22 cellular contexts compared by ENCODE assay signal in the genomic region with DNA sequence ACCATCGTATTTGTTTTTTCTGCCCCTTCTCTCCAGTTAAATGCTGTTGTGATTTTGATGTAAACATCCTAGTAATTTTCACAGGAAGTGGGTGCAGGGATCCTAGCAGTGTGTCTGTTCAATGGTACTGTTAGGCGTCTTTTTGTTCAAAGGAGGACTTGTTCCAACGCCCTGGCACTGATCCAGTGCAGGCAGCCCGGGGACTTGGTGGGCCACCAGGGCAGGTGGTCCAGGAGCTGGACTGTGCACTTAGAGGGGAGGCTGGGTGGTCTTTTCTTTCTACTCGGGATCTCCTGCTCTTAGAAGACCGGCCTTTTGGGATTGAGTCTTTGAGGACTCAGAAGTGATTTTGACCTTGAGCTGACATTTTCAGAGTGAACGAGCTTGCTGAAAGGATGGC. TPM values are rescaled to one million over a fixed set of nuclear protein-coding genes. Genes with fewer than 3 reads are reported as not detected.
"Had no signal": no experiment of that assay in that cellular context is flagged by ENCODE, and none has a peak within 500 bp of the region (broad histone marks: within the 10 kb centered on the region; RNA-seq: fewer than 3 reads in every experiment).

No MANE protein-coding gene starts in this region.

- H3K27ac ChIP-seq: brain microvascular endothelial cell, prostate gland, right lobe of liver had no signal

- H3K27ac Mint-ChIP-seq: activated B cell treated with CpG ODN at 0.5 μM for 24 hours; activated CD4-positive, alpha-beta T cell treated with anti-CD3 and anti-CD28 coated beads, Interleukin-2, amount 10 ng/mL, durations not matched to agents 7 days and 5 days; activated naive CD8-positive, alpha-beta T cell; activated T-cell treated with anti-CD3 and anti-CD28 coated beads, Interleukin-2, amount 50 U/mL, for 24 hours; dendritic cell treated with granulocyte-macrophage colony-stimulating factor and Interleukin-4, amounts not matched to agents 40 ng/mL and 50 ng/mL, for 4 days; immature natural killer cell; nephron; stimulated activated memory B cell treated with anti-CD40 and anti-IgM and Interleukin-4, amounts not matched to agents 10 μg/mL and 1 μg/mL and 100 μg/mL, for 72 hours had no signal

- H3K4me3 ChIP-seq: prostate gland, right lobe of liver, spleen had no signal

- H3K4me1 ChIP-seq: prostate gland, spleen had no signal

- ATAC-seq: right lobe of liver; stimulated activated memory B cell treated with anti-CD40 and anti-IgM and Interleukin-4, amounts not matched to agents 10 μg/mL and 1 μg/mL and 100 μg/mL, for 72 hours had no signal

- H3K9me3 Mint-ChIP-seq: activated B cell treated with CpG ODN at 0.5 μM for 24 hours; activated CD4-positive, alpha-beta T cell treated with anti-CD3 and anti-CD28 coated beads, Interleukin-2, amount 10 ng/mL, durations not matched to agents 7 days and 5 days; activated T-cell treated with anti-CD3 and anti-CD28 coated beads, Interleukin-2, amount 50 U/mL, for 24 hours; dendritic cell treated with granulocyte-macrophage colony-stimulating factor and Interleukin-4, amounts not matched to agents 40 ng/mL and 50 ng/mL, for 4 days; immature natural killer cell; nephron had no signal

- H3K4me3 Mint-ChIP-seq: activated B cell treated with CpG ODN at 0.5 μM for 24 hours; activated CD4-positive, alpha-beta T cell treated with anti-CD3 and anti-CD28 coated beads, Interleukin-2, amount 10 ng/mL, durations not matched to agents 7 days and 5 days; activated naive CD8-positive, alpha-beta T cell; activated T-cell treated with anti-CD3 and anti-CD28 coated beads, Interleukin-2, amount 50 U/mL, for 24 hours; dendritic cell treated with granulocyte-macrophage colony-stimulating factor and Interleukin-4, amounts not matched to agents 40 ng/mL and 50 ng/mL, for 4 days; immature natural killer cell; nephron; stimulated activated memory B cell treated with anti-CD40 and anti-IgM and Interleukin-4, amounts not matched to agents 10 μg/mL and 1 μg/mL and 100 μg/mL, for 72 hours had no signal

- H3K27me3 ChIP-seq: brain microvascular endothelial cell, right lobe of liver had no signal

- H3K4me1 Mint-ChIP-seq: activated B cell treated with CpG ODN at 0.5 μM for 24 hours; immature natural killer cell; nephron; stimulated activated memory B cell treated with anti-CD40 and anti-IgM and Interleukin-4, amounts not matched to agents 10 μg/mL and 1 μg/mL and 100 μg/mL, for 72 hours had no signal

- H3K9me3 ChIP-seq: prostate gland, right lobe of liver, spleen had no signal

- H3K27me3 Mint-ChIP-seq: activated naive CD8-positive, alpha-beta T cell; activated T-cell treated with anti-CD3 and anti-CD28 coated beads, Interleukin-2, amount 50 U/mL, for 24 hours had no signal

- DNase-seq: activated B cell treated with CpG ODN at 0.5 μM for 24 hours; activated CD4-positive, alpha-beta T cell treated with anti-CD3 and anti-CD28 coated beads, Interleukin-2, amount 10 ng/mL, durations not matched to agents 7 days and 5 days; activated effector memory CD4-positive, alpha-beta T cell treated with anti-CD3 and anti-CD28 coated beads, Interleukin-2, amount 50 U/mL, for 16 hours; activated T-cell treated with anti-CD3 and anti-CD28 coated beads, Interleukin-2, amount 50 U/mL, for 24 hours; brain microvascular endothelial cell; cerebellar nuclear complex; glutamatergic neuron; immature natural killer cell; mammary epithelial cell; occipital lobe; right lobe of liver; spleen; stimulated activated CD4-positive, alpha-beta T cell treated with anti-CD3 and anti-CD28 coated beads, Interleukin-1b, Interleukin-23, amount 100 ng/mL, for 48 hours; trophoblast cell had no signal

- H3K36me3 ChIP-seq: brain microvascular endothelial cell, prostate gland, right lobe of liver, spleen had no signal

- H3K36me3 Mint-ChIP-seq: activated naive CD8-positive, alpha-beta T cell; immature natural killer cell; stimulated activated memory B cell treated with anti-CD40 and anti-IgM and Interleukin-4, amounts not matched to agents 10 μg/mL and 1 μg/mL and 100 μg/mL, for 72 hours had no signal

RNA-seq across cellular contexts. Expression of a gene that starts 41.1 kb away (rescaled TPM):
- total RNA-seq: activated B cell treated with CpG ODN at 0.5 μM for 24 hours; activated CD4-positive, alpha-beta T cell treated with anti-CD3 and anti-CD28 coated beads, Interleukin-2, amount 10 ng/mL, durations not matched to agents 7 days and 5 days; activated CD8-positive, alpha-beta memory T cell treated with anti-CD3 and anti-CD28 coated beads for 36 hours; mammary epithelial cell; right lobe of liver; spleen; subcutaneous adipose tissue had no signal
- polyA plus RNA-seq: esophagus, immature natural killer cell, mammary epithelial cell had no signal
